ENCODE assay signal across 15 cellular contexts in the genomic region with DNA sequence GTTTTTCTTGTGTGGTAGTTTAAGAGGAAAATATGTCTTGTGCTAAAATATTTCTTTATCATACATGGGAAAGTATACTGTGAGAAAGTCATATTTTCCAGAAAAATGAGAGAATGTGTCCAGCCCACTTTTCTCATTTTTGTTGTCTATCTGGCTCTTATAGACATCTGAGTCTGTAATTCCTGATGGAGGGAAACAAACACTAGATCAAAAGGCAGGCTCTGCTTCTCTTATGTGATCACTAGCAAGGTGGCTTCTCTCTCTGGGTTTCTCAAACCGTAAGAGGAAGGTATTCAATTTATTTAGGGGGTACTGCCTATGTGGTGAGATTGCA.
"Had no signal": no experiment of that assay in that cellular context is flagged by ENCODE, and none has a peak within 500 bp of the region (broad histone marks: within the 10 kb centered on the region; RNA-seq: fewer than 3 reads in every experiment).

No MANE protein-coding gene starts in this region.

- H3K27me3 ChIP-seq: dorsolateral prefrontal cortex, transverse colon had no signal

- H3K4me3 Mint-ChIP-seq: activated naive CD8-positive, alpha-beta T cell; activated T-cell treated with anti-CD3 and anti-CD28 coated beads, Interleukin-2, amount 50 U/mL, for 4 hours; naive B cell; T-helper 2 cell treated with Interferon-gamma antibody and Interleukin-4, amounts not matched to agents 5 μg/mL and 100 μg/mL, for 36 hours had no signal

- H3K9me3 ChIP-seq: lower lobe of right lung, transverse colon had no signal

- H3K27ac ChIP-seq: dorsolateral prefrontal cortex, lower lobe of right lung, transverse colon had no signal

- DNase-seq: activated CD4-positive, CD25-positive, alpha-beta regulatory T cell treated with anti-CD3 and anti-CD28 coated beads, Interleukin-2, amount 50 U/mL, for 72 hours; activated T-cell treated with anti-CD3 and anti-CD28 coated beads, Interleukin-2, amount 50 U/mL, for 4 hours; anterior cingulate cortex; dorsolateral prefrontal cortex; glutamatergic neuron; lower lobe of right lung; naive B cell; occipital lobe; right cardiac atrium; small intestine; substantia nigra; transverse colon had no signal

- H3K9me3 Mint-ChIP-seq: activated T-cell treated with anti-CD3 and anti-CD28 coated beads, Interleukin-2, amount 50 U/mL, for 4 hours; naive B cell; T-helper 2 cell treated with Interferon-gamma antibody and Interleukin-4, amounts not matched to agents 5 μg/mL and 100 μg/mL, for 36 hours had no signal

- H3K36me3 ChIP-seq: lower lobe of right lung, transverse colon had no signal

- H3K27ac Mint-ChIP-seq: activated naive CD8-positive, alpha-beta T cell; naive B cell; progenitor cell of endocrine pancreas had no signal

- H3K4me3 ChIP-seq: dorsolateral prefrontal cortex, lower lobe of right lung, transverse colon had no signal

- H3K36me3 Mint-ChIP-seq: activated naive CD8-positive, alpha-beta T cell; naive B cell had no signal

- H3K27me3 Mint-ChIP-seq: activated naive CD8-positive, alpha-beta T cell; naive B cell; progenitor cell of endocrine pancreas had no signal

- ATAC-seq: right cardiac atrium had no signal

- H3K4me1 ChIP-seq: lower lobe of right lung, transverse colon had no signal
